ENCODE assay signal across 25 cellular contexts in genomic region chr15:66985653-66986052, GRCh38.
"Had no signal": no experiment of that assay in that cellular context is flagged by ENCODE, and none has a peak within 500 bp of the region (broad histone marks: within the 10 kb centered on the region; RNA-seq: fewer than 3 reads in every experiment).

No MANE protein-coding gene starts in this region.

- DNase-seq: activated CD4-positive, alpha-beta memory T cell treated with anti-CD3 and anti-CD28 coated beads for 36 hours; activated CD4-positive, alpha-beta T cell treated with anti-CD3 and anti-CD28 coated beads for 36 hours; activated CD4-positive, alpha-beta T cell treated with anti-CD3 and anti-CD28 coated beads, Interleukin-2, amount 10 ng/mL, durations not matched to agents 24 days and 14 days; activated CD4-positive, CD25-positive, alpha-beta regulatory T cell; activated CD4-positive, CD25-positive, alpha-beta regulatory T cell treated with anti-CD3 and anti-CD28 coated beads, Interleukin-2, amount 50 U/mL, for 72 hours; activated CD8-positive, alpha-beta T cell treated with anti-CD3 and anti-CD28 coated beads, Interleukin-2, amount 10 ng/mL, durations not matched to agents 7 days and 5 days; activated effector memory CD4-positive, alpha-beta T cell treated with Interleukin-2 at 50 U/mL for 16 hours; activated gamma-delta T cell treated with Interleukin-2 at 50 U/mL for 16 hours; activated naive CD4-positive, alpha-beta T cell treated with anti-CD3 and anti-CD28 coated beads, Interleukin-2, amount 50 U/mL, for 16 hours; activated naive CD4-positive, alpha-beta T cell treated with Interleukin-2 at 50 U/mL for 16 hours; activated naive CD8-positive, alpha-beta T cell treated with anti-CD3 and anti-CD28 coated beads, Interleukin-2, amount 10 ng/mL, durations not matched to agents 7 days and 5 days; activated T-cell treated with anti-CD3 and anti-CD28 coated beads, Interleukin-2, amount 50 U/mL, for 4 hours; central memory CD4-positive, alpha-beta T cell; cerebellar nuclear complex; colonic mucosa; effector CD8-positive, alpha-beta T cell; foreskin fibroblast; head of caudate nucleus; T-helper 2 cell had no signal

- H3K9me3 ChIP-seq: ascending aorta, breast epithelium, colonic mucosa had no signal

- H3K4me3 Mint-ChIP-seq: activated CD4-positive, alpha-beta memory T cell treated with anti-CD3 and anti-CD28 coated beads for 36 hours; activated CD4-positive, alpha-beta T cell treated with anti-CD3 and anti-CD28 coated beads for 36 hours; activated CD4-positive, alpha-beta T cell treated with anti-CD3 and anti-CD28 coated beads, Interleukin-2, amount 10 ng/mL, durations not matched to agents 24 days and 14 days; activated CD8-positive, alpha-beta T cell treated with anti-CD3 and anti-CD28 coated beads, Interleukin-2, amount 10 ng/mL, durations not matched to agents 7 days and 5 days; activated naive CD8-positive, alpha-beta T cell treated with anti-CD3 and anti-CD28 coated beads, Interleukin-2, amount 10 ng/mL, durations not matched to agents 7 days and 5 days; activated T-cell treated with anti-CD3 and anti-CD28 coated beads, Interleukin-2, amount 50 U/mL, for 4 hours; activated T-helper 17 cell treated with anti-CD3 and anti-CD28 coated beads, Interleukin-2, amount 50 U/mL, for 72 hours; brain had no signal

- H3K36me3 Mint-ChIP-seq: activated CD4-positive, alpha-beta memory T cell treated with anti-CD3 and anti-CD28 coated beads for 36 hours; activated naive CD8-positive, alpha-beta T cell treated with anti-CD3 and anti-CD28 coated beads, Interleukin-2, amount 10 ng/mL, durations not matched to agents 7 days and 5 days; brain had no signal

- H3K4me1 ChIP-seq: breast epithelium, colonic mucosa had no signal

- H3K4me3 ChIP-seq: ascending aorta, breast epithelium, cardiac muscle cell, colonic mucosa had no signal

- H3K36me3 ChIP-seq: ascending aorta, breast epithelium, cardiac muscle cell, colonic mucosa had no signal

- H3K4me1 Mint-ChIP-seq: activated CD4-positive, alpha-beta T cell treated with anti-CD3 and anti-CD28 coated beads for 36 hours; activated CD4-positive, alpha-beta T cell treated with anti-CD3 and anti-CD28 coated beads, Interleukin-2, amount 10 ng/mL, durations not matched to agents 24 days and 14 days; activated naive CD8-positive, alpha-beta T cell treated with anti-CD3 and anti-CD28 coated beads, Interleukin-2, amount 10 ng/mL, durations not matched to agents 7 days and 5 days; activated T-helper 17 cell treated with anti-CD3 and anti-CD28 coated beads, Interleukin-2, amount 50 U/mL, for 72 hours; brain had no signal

- H3K27me3 ChIP-seq: ascending aorta, breast epithelium, cardiac muscle cell, colonic mucosa had no signal

- H3K9me3 Mint-ChIP-seq: activated CD4-positive, alpha-beta memory T cell treated with anti-CD3 and anti-CD28 coated beads for 36 hours had no signal

- ATAC-seq: activated CD4-positive, alpha-beta T cell treated with anti-CD3 and anti-CD28 coated beads for 36 hours; activated CD8-positive, alpha-beta T cell treated with anti-CD3 and anti-CD28 coated beads, Interleukin-2, amount 10 ng/mL, durations not matched to agents 7 days and 5 days; activated T-cell treated with anti-CD3 and anti-CD28 coated beads, Interleukin-2, amount 50 U/mL, for 4 hours; activated T-helper 17 cell treated with anti-CD3 and anti-CD28 coated beads, Interleukin-2, amount 50 U/mL, for 72 hours had no signal

- H3K27ac ChIP-seq: ascending aorta, breast epithelium, cardiac muscle cell, colonic mucosa, epithelial cell of prostate had no signal

- H3K27ac Mint-ChIP-seq: activated CD4-positive, alpha-beta memory T cell treated with anti-CD3 and anti-CD28 coated beads for 36 hours; activated CD4-positive, alpha-beta T cell treated with anti-CD3 and anti-CD28 coated beads for 36 hours; activated CD4-positive, alpha-beta T cell treated with anti-CD3 and anti-CD28 coated beads, Interleukin-2, amount 10 ng/mL, durations not matched to agents 24 days and 14 days; activated CD8-positive, alpha-beta T cell treated with anti-CD3 and anti-CD28 coated beads, Interleukin-2, amount 10 ng/mL, durations not matched to agents 7 days and 5 days; activated naive CD8-positive, alpha-beta T cell treated with anti-CD3 and anti-CD28 coated beads, Interleukin-2, amount 10 ng/mL, durations not matched to agents 7 days and 5 days; activated T-helper 17 cell treated with anti-CD3 and anti-CD28 coated beads, Interleukin-2, amount 50 U/mL, for 72 hours; brain had no signal
